In genomic region chr5:43075319-43076293, GRCh38 we compare ENCODE assay signal across 1 cellular context.
A peak's percentile ranks its signal among the peaks of the same experiment; 100 is the strongest.
TF ChIP-seq lines count a peak whose summit lies in the region.

No MANE protein-coding gene starts in this region.

TF ChIP-seq in K562, 482 proteins besides CTCF, POLR2A, EP300 and RAD21 (continued from another document and continues in another):
- TF ChIP-seq ZNF398 (CRISPR knock-in tag; IDR thresholded peaks at IDR 0.05) (peak; percentile 43; the same call in 1 of the 2 replicates), E2F3 (CRISPR knock-in tag; IDR thresholded peaks at IDR 0.05) (no peak), MEIS2 (IDR thresholded peaks at IDR 0.05; ENCODE audit: partially characterized antibody) (peak; percentile 87), ZBTB26 (CRISPR knock-in tag; IDR thresholded peaks at IDR 0.05) (peak; percentile 31; the same call in 1 of the 2 replicates), CHD7 (IDR thresholded peaks at IDR 0.05; ENCODE audit: low read depth, low read length) (no peak), SRF (CRISPR knock-in tag; IDR thresholded peaks at IDR 0.05) (peak in 1 of 2 experiments; percentile 17; a peak in 1 of 4 replicates), FOXJ2 (tag; IDR thresholded peaks at IDR 0.05) (no peak; the same call in 1 of the 2 replicates), TSHZ1 (CRISPR knock-in tag; IDR thresholded peaks at IDR 0.05) (no peak), MCM5 (IDR thresholded peaks at IDR 0.05; ENCODE audit: low read depth) (no peak), NR0B1 (IDR thresholded peaks at IDR 0.05; ENCODE audit: partially characterized antibody) (no peak), GMEB1 (CRISPR knock-in tag; IDR thresholded peaks at IDR 0.05) (no peak), PHF20 (IDR thresholded peaks at IDR 0.05; ENCODE audit: partially characterized antibody) (peak; percentile 78), SIN3B (IDR thresholded peaks at IDR 0.05; ENCODE audit: low read depth) (no peak), CEBPG (CRISPR knock-in tag; IDR thresholded peaks at IDR 0.05) (peak; percentile 38; the same call in 1 of the 2 replicates), CEBPG (tag; conservative IDR thresholded peaks at IDR 0.05 in 1 of 2, IDR thresholded peaks at IDR 0.05 in 1 of 2) (no peak), ZC3H11A (IDR thresholded peaks at IDR 0.05; ENCODE audit: low read depth, low read length) (0 out of 2 replicates have a peak, but pooled peaks have one; percentile 77), ESRRA (IDR thresholded peaks at IDR 0.05; ENCODE audit: borderline replicate concordance, low read depth) (0 out of 2 replicates have a peak, but pooled peaks have one; percentile 24), TFAP4 (CRISPR knock-in tag; IDR thresholded peaks at IDR 0.05; ENCODE audit: borderline replicate concordance) (peak; percentile 61; the same call in 1 of the 2 replicates), CSDE1 (IDR thresholded peaks at IDR 0.05) (peak in 1 of 2 experiments; percentile 49; a peak in 1 of 4 replicates), ZNF785 (CRISPR knock-in tag; IDR thresholded peaks at IDR 0.05) (no peak), ZBTB8A (IDR thresholded peaks at IDR 0.05; ENCODE audit: partially characterized antibody) (no peak), CXXC5 (CRISPR knock-in tag; IDR thresholded peaks at IDR 0.05) (peak; percentile 91)
